Comparison of ENCODE assay signal across 10 cellular contexts in the genomic region with DNA sequence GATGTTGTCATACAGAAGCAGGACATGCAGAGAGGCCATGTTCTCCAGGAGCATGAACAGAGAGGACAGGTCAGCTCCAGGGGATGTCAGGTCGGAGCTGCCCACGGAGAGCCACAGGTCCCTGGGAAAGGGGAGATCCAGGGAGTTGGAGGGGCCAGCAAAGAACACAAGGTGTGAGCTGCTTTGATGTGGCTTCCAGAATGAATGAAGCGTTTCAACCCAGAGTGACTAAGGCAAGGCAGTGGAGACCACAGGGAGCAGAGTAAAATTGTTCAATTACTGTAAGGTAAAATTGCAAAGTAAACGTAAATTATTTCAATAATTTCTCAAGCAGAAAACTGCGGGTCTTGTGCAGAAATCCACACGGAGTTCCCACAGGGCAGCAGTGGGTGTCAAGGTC. TPM values are rescaled to one million over a fixed set of nuclear protein-coding genes. Genes with fewer than 3 reads are reported as not detected.
"Had no signal": no experiment of that assay in that cellular context is flagged by ENCODE, and none has a peak within 500 bp of the region (broad histone marks: within the 10 kb centered on the region; RNA-seq: fewer than 3 reads in every experiment).

No MANE protein-coding gene starts in this region.

- H3K9me3 Mint-ChIP-seq: GM23338, H9, HFFc6 had no signal

- ATAC-seq: GM23338, HCT116 had no signal

- DNase-seq: GM23248, GOT3, H7, H9, HCEC 1CT, HFFc6 had no signal

- H3K27ac Mint-ChIP-seq: GM23338, H9, HFFc6 had no signal

RNA-seq across cellular contexts. Expression of a gene that starts 5.6 kb away (rescaled TPM):
- total RNA-seq: GM23248, GM23338, H1, H4, H7, H9, HFFc6 had no signal

RNA-seq across cellular contexts. Expression of a gene that starts 12.9 kb away (rescaled TPM):
- total RNA-seq: GM23248, GM23338, H1, H4, H7, H9, HFFc6 had no signal

RNA-seq across cellular contexts. Expression of a gene that starts 39.1 kb away (rescaled TPM):
- total RNA-seq: GM23248, GM23338, H1, H4, H7, H9, HFFc6 had no signal
